ENCODE assay signal across 1 cellular context in genomic region chr4:134753390-134753789, GRCh38.
TF ChIP-seq lines count a peak whose summit lies in the region.

No MANE protein-coding gene starts in this region.

TF ChIP-seq in HepG2, 621 proteins besides CTCF, POLR2A, EP300 and RAD21 (continued from another document):
- TF ChIP-seq PBX3 (CRISPR knock-in tag; IDR thresholded peaks at IDR 0.05; ENCODE audit: borderline replicate concordance) (no peak), IKZF4 (CRISPR knock-in tag; IDR thresholded peaks at IDR 0.05; ENCODE audit: borderline replicate concordance, low read depth, not compliant biosample characterization) (no peak), SRSF1 (optimal IDR thresholded peaks at IDR 0.05; ENCODE audit: low read depth, low read length) (no peak), ZNF660 (CRISPR knock-in tag; IDR thresholded peaks at IDR 0.05; ENCODE audit: borderline replicate concordance, low read depth) (no peak)
